10 cellular contexts compared by ENCODE assay signal in the genomic region with DNA sequence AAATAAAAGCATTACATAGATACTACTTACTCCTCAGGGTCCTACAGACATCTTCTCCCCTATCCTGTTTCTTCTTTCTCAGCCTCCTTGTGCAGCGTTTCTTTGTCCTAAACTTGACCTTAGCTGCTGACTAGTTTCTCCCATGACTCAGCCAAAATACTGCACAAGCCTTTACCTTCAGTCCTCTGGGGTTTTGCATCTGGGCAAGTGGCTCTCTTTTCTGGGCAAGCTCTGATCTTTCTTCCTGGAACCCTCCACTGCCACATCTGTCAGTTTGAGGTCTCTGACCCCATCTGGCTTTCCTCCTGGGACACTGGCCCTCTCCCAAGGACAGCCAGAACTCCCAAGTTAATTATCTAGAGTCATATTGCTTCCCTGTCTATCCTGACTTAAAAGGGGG.
DNase-seq lines count a peak whose midpoint lies in the region; ATAC-seq and TF ChIP-seq lines count a peak whose summit lies in the region.
"Had no signal": no experiment of that assay in that cellular context is flagged by ENCODE, and none has a peak within 500 bp of the region (broad histone marks: within the 10 kb centered on the region; RNA-seq: fewer than 3 reads in every experiment).

No MANE protein-coding gene starts in this region.

- no peak for ATAC-seq in activated T-cell treated with anti-CD3 and anti-CD28 coated beads, Interleukin-2, amount 50 U/mL, for 72 hours (replicated peaks in 1 of 2)
- ATAC-seq in HG03460 (IDR thresholded peaks at IDR 0.05; ENCODE audit: unreplicated experiment) (peak; percentile 57), T-helper 17 cell (no peak)

- intact Hi-C loops in activated CD4-positive, alpha-beta T cell treated with anti-CD3 and anti-CD28 coated beads, Interleukin-2, amount 10 ng/mL, durations not matched to agents 24 days and 14 days (cut with micrococcal nuclease): no loop called here

- H3K36me3 Mint-ChIP-seq in activated T-cell treated with anti-CD3 and anti-CD28 coated beads, Interleukin-2, amount 50 U/mL, for 72 hours (ENCODE audit: insufficient read depth in 2 of 2): peaks cover 0 to 4% of the 10 kb centered on the region in 2 donors
- no peaks in the 10 kb centered on the region for H3K36me3 Mint-ChIP-seq in activated CD4-positive, alpha-beta T cell treated with anti-CD3 and anti-CD28 coated beads, Interleukin-2, amount 10 ng/mL, durations not matched to agents 24 days and 14 days (ENCODE audit: low read depth)
- H3K36me3 Mint-ChIP-seq in T-helper 17 cell (ENCODE audit: low read depth): no peaks in the 10 kb centered on the region
- H3K36me3 Mint-ChIP-seq: brain had no signal

- H3K4me3 ChIP-seq in fibroblast of pulmonary artery (replicated peaks; ENCODE audit: low read depth, low read length): no peak overlapping the region
- H3K4me3 ChIP-seq: BLaER1 had no signal

- no peak overlapping the region for H3K4me3 Mint-ChIP-seq in activated T-cell treated with anti-CD3 and anti-CD28 coated beads, Interleukin-2, amount 50 U/mL, for 72 hours
- no peak overlapping the region for H3K4me3 Mint-ChIP-seq in activated CD4-positive, alpha-beta T cell treated with anti-CD3 and anti-CD28 coated beads, Interleukin-2, amount 10 ng/mL, durations not matched to agents 24 days and 14 days
- no peak overlapping the region for H3K4me3 Mint-ChIP-seq in T-helper 17 cell
- H3K4me3 Mint-ChIP-seq: brain had no signal

- no peak for TF ChIP-seq CTCF in fibroblast of pulmonary artery (IDR thresholded peaks at IDR 0.05; ENCODE audit: low read length, missing control alignments)

- H3K27ac Mint-ChIP-seq in activated T-cell treated with anti-CD3 and anti-CD28 coated beads, Interleukin-2, amount 50 U/mL, for 72 hours: peak overlapping the region; percentile 16
- no peak overlapping the region for H3K27ac Mint-ChIP-seq in activated CD4-positive, alpha-beta T cell treated with anti-CD3 and anti-CD28 coated beads, Interleukin-2, amount 10 ng/mL, durations not matched to agents 24 days and 14 days
- no peak overlapping the region for H3K27ac Mint-ChIP-seq in T-helper 17 cell

- peaks cover 0 to 2% of the 10 kb centered on the region in 2 donors for H3K9me3 Mint-ChIP-seq in activated T-cell treated with anti-CD3 and anti-CD28 coated beads, Interleukin-2, amount 50 U/mL, for 72 hours
- no peaks in the 10 kb centered on the region for H3K9me3 Mint-ChIP-seq in activated CD4-positive, alpha-beta T cell treated with anti-CD3 and anti-CD28 coated beads, Interleukin-2, amount 10 ng/mL, durations not matched to agents 24 days and 14 days

- no peak for DNase-seq in activated T-cell treated with anti-CD3 and anti-CD28 coated beads, Interleukin-2, amount 50 U/mL, for 72 hours
- no peak for DNase-seq in activated T-cell treated with anti-CD3 and anti-CD28 coated beads, Interleukin-2, amount 50 U/mL, for 1 hour
- peak; percentile 63 for DNase-seq in fibroblast of pulmonary artery (ENCODE audit: low read depth)
- DNase-seq in ureter (ENCODE audit: low spot score): peak; percentile 62
- DNase-seq in activated CD4-positive, alpha-beta T cell treated with anti-CD3 and anti-CD28 coated beads, Interleukin-2, amount 10 ng/mL, durations not matched to agents 24 days and 14 days: no peak
- DNase-seq in T-helper 17 cell: no peak
- DNase-seq in inferior parietal cortex (ENCODE audit: extremely low spot score): no peak

- H3K27me3 Mint-ChIP-seq in activated T-cell treated with anti-CD3 and anti-CD28 coated beads, Interleukin-2, amount 50 U/mL, for 72 hours (ENCODE audit: low read depth): no peaks in the 10 kb centered on the region
- H3K27me3 Mint-ChIP-seq in activated CD4-positive, alpha-beta T cell treated with anti-CD3 and anti-CD28 coated beads, Interleukin-2, amount 10 ng/mL, durations not matched to agents 24 days and 14 days: no peaks in the 10 kb centered on the region
- H3K27me3 Mint-ChIP-seq in T-helper 17 cell: no peaks in the 10 kb centered on the region

- H3K4me1 Mint-ChIP-seq in activated T-cell treated with anti-CD3 and anti-CD28 coated beads, Interleukin-2, amount 50 U/mL, for 72 hours (ENCODE audit: low read depth): no peaks in the 10 kb centered on the region
- H3K4me1 Mint-ChIP-seq in activated CD4-positive, alpha-beta T cell treated with anti-CD3 and anti-CD28 coated beads, Interleukin-2, amount 10 ng/mL, durations not matched to agents 24 days and 14 days: no peaks in the 10 kb centered on the region
- no peaks in the 10 kb centered on the region for H3K4me1 Mint-ChIP-seq in T-helper 17 cell
- H3K4me1 Mint-ChIP-seq: brain had no signal

- no peaks in the 10 kb centered on the region for H3K9me3 ChIP-seq in T-helper 17 cell (ENCODE audit: control insufficient read depth, low read length, poor library complexity, severe bottlenecking)
- H3K9me3 ChIP-seq: BLaER1 had no signal

Comparison
In these comparisons a context has a peak if more than half of its experiments do, and no peak if none do; other contexts are left out.
1. DNase-seq: peak in fibroblast of pulmonary artery (single experiment) and ureter (single experiment); none in activated T-cell treated with anti-CD3 and anti-CD28 coated beads, Interleukin-2, amount 50 U/mL, for 72 hours (0 of 2), activated T-cell treated with anti-CD3 and anti-CD28 coated beads, Interleukin-2, amount 50 U/mL, for 1 hour (single experiment), activated CD4-positive, alpha-beta T cell treated with anti-CD3 and anti-CD28 coated beads, Interleukin-2, amount 10 ng/mL, durations not matched to agents 24 days and 14 days (single experiment), T-helper 17 cell (0 of 3) and inferior parietal cortex (single experiment).